Comparison of ENCODE assay signal across 8 cellular contexts in genomic region chr5:180802325-180803180, GRCh38. TPM values are rescaled to one million over a fixed set of nuclear protein-coding genes. Genes with fewer than 3 reads are reported as not detected.
A peak's percentile ranks its signal among the peaks of the same experiment; 100 is the strongest.
DNase-seq lines count a peak whose midpoint lies in the region; ATAC-seq and TF ChIP-seq lines count a peak whose summit lies in the region.

TSS of gene MGAT1 (minus strand) at chr5:180802806. CDS start at chr5:180792971, 9,835 bp downstream.

- no peaks in the 10 kb centered on the region for H3K9me3 Mint-ChIP-seq in CD8-positive, alpha-beta T cell

- H3K27me3 Mint-ChIP-seq in CD8-positive, alpha-beta T cell (ENCODE audit: low read depth) = no peaks in the 10 kb centered on the region

- peaks cover 44% of the 10 kb centered on the region for H3K36me3 Mint-ChIP-seq in CD8-positive, alpha-beta T cell

- peak within 1 kb of the TSS; percentile 63 for H3K27ac ChIP-seq in CD8-positive, alpha-beta T cell (ENCODE audit: low read depth, low read length)
- peak within 1 kb of the TSS; percentile 87 for H3K27ac ChIP-seq in osteoblast (ENCODE audit: low read depth, low read length)
- H3K27ac ChIP-seq in testis = peak within 1 kb of the TSS; percentile 98 to 100

- H3K9me3 ChIP-seq in CD8-positive, alpha-beta T cell (ENCODE audit: low read length) = no peaks in the 10 kb centered on the region
- H3K9me3 ChIP-seq in osteoblast (ENCODE audit: low read depth, low read length) (no peaks in the 10 kb centered on the region), testis (no peaks in the 10 kb centered on the region)

- WGBS in testis, 2 donors = 0% methylated on average over 17 to 61 of the region's 87 CpGs

- H2AFZ ChIP-seq in osteoblast (ENCODE audit: low read length) = peak within 1 kb of the TSS; percentile 61

- peaks cover 4% of the 10 kb centered on the region for H3K36me3 ChIP-seq in CD8-positive, alpha-beta T cell (ENCODE audit: insufficient read depth, low read length)
- peaks cover 3% of the 10 kb centered on the region for H3K36me3 ChIP-seq in osteoblast (ENCODE audit: insufficient read depth, low read length)
- no peaks in the 10 kb centered on the region for H3K36me3 ChIP-seq in testis (ENCODE audit: low read depth, missing control alignments)

- H3K27me3 ChIP-seq in CD8-positive, alpha-beta T cell (ENCODE audit: insufficient read depth, low read length) = no peaks in the 10 kb centered on the region
- H3K27me3 ChIP-seq in osteoblast (ENCODE audit: insufficient read depth, low read length) = no peaks in the 10 kb centered on the region
- H3K27me3 ChIP-seq in testis = no peaks in the 10 kb centered on the region

- peaks cover 46% of the 10 kb centered on the region for H4K20me1 ChIP-seq in osteoblast (ENCODE audit: insufficient read depth, low read length)

- H3K4me3 Mint-ChIP-seq in CD8-positive, alpha-beta T cell = peak within 1 kb of the TSS; percentile 87

- POLR2A ChIA-PET in CD8-positive, alpha-beta T cell (lab: Charles Lee) = interaction anchor here (0.7 to 4.5 kb wide), 16 partner anchors 8 to 388 kb away, joined by 3 to 75 read pairs (median 4); partner anchors contain the start of gene ZFP62

- peak; percentile 60 for ATAC-seq in CD8-positive, alpha-beta T cell
- ATAC-seq in GM19455 (IDR thresholded peaks at IDR 0.05; ENCODE audit: unreplicated experiment) = peak; percentile 54

- peak; percentile 39 to 87 (median 80) for DNase-seq in CD8-positive, alpha-beta T cell
- DNase-seq in HT-29 (ENCODE audit: low spot score) (peak; percentile 70), SK-N-DZ (ENCODE audit: low spot score) (peak; percentile 49), globus pallidus (ENCODE audit: low spot score) (peak; percentile 77), osteoblast (ENCODE audit: insufficient read length, low spot score, missing footprints) (peak; percentile 98), testis (peak; percentile 89)
- DNase-seq in activated naive CD4-positive, alpha-beta T cell treated with anti-CD3 and anti-CD28 coated beads, Interleukin-2, amount 50 U/mL, for 16 hours = peak; percentile 79

- H3K27ac Mint-ChIP-seq in CD8-positive, alpha-beta T cell = peak within 1 kb of the TSS; percentile 100

- no peak for TF ChIP-seq CTCF in CD8-positive, alpha-beta T cell (IDR thresholded peaks at IDR 0.05)
- TF ChIP-seq CTCF in osteoblast (IDR thresholded peaks at IDR 0.05; ENCODE audit: extremely low read depth, low read depth, low read length) (no peak), testis (IDR thresholded peaks at IDR 0.05) (no peak)

- peak within 1 kb of the TSS; percentile 99 for H3K4me2 ChIP-seq in osteoblast (ENCODE audit: insufficient read depth, low read length)

- peak; percentile 49 for TF ChIP-seq POLR2A in testis (IDR thresholded peaks at IDR 0.05)

- intact Hi-C loops in CD8-positive, alpha-beta T cell (cut with DNase I, micrococcal nuclease) = loop anchor here (1.0 to 10.0 kb wide), 7 partner anchors 8 to 422 kb away; partner anchors contain the start of genes CNOT6 (in 2 of the 2), TRIM41 (in 1 of the 2) and ZFP62 (in 1 of the 2)
- intact Hi-C loops in testis (cut with DNase I; ENCODE audit: low total_unique reads) = no loop called here

- peaks cover 76% of the 10 kb centered on the region for H3K79me2 ChIP-seq in osteoblast (ENCODE audit: insufficient read depth, low read length)

- H3K4me1 Mint-ChIP-seq in CD8-positive, alpha-beta T cell (ENCODE audit: low read depth) = peaks cover 84% of the 10 kb centered on the region

- peak within 1 kb of the TSS; percentile 92 for H3K4me3 ChIP-seq in CD8-positive, alpha-beta T cell (ENCODE audit: low read depth, low read length)
- H3K4me3 ChIP-seq in osteoblast (ENCODE audit: insufficient read depth, low read length) = peak within 1 kb of the TSS; percentile 89
- peak within 1 kb of the TSS; percentile 87 to 93 for H3K4me3 ChIP-seq in testis

- H3K4me1 ChIP-seq in CD8-positive, alpha-beta T cell (ENCODE audit: insufficient read depth, low read length) = peaks cover 80% of the 10 kb centered on the region
- H3K4me1 ChIP-seq in osteoblast (ENCODE audit: insufficient read depth, low read length) = peaks cover 48% of the 10 kb centered on the region
- peaks cover 75% of the 10 kb centered on the region for H3K4me1 ChIP-seq in testis

- CTCF ChIA-PET in CD8-positive, alpha-beta T cell (lab: Charles Lee) = interaction anchor here (0.8 to 3.4 kb wide), 10 partner anchors 9 to 356 kb away, joined by 3 to 24 read pairs (median 5); no protein-coding TSS in a partner anchor

RNA-seq across cellular contexts. Expression of gene MGAT1, which starts in this region (rescaled TPM):
- total RNA-seq in CD8-positive, alpha-beta T cell = 10 to 100 TPM; 43.5 to 47.5 TPM
- total RNA-seq in HT-29 (2014; rRNA removed; shearing (Covaris generic)) = 96.1 and 102 TPM in 2 replicates
- 40.8 and 45.6 TPM in 2 replicates for polyA plus RNA-seq in SK-N-DZ (2014; cell fraction: cytosol; rRNA removed)
- polyA plus RNA-seq in SK-N-DZ (2014; cell fraction: nucleus; rRNA removed) = 42.4 and 44.6 TPM in 2 replicates
- total RNA-seq in osteoblast = 104 and 113 TPM in 2 replicates
- total RNA-seq in testis = 100 to 1,000 TPM in 1 of 2 donors, 10 to 100 TPM in 1; 95.8 to 136 TPM
- 106 TPM for polyA plus RNA-seq in testis (ENCODE audit: insufficient read depth, low read depth, low replicate concordance)

Comparison
In these comparisons a context has a peak if more than half of its experiments do, and no peak if none do; other contexts are left out.
1. Peak in every context shown above with its lines: DNase-seq, ATAC-seq, H3K4me3 ChIP-seq and H3K27ac ChIP-seq.